In genomic region chrX:14899607-14900006, GRCh38 we compare ENCODE assay signal across 10 cellular contexts. TPM values are rescaled to one million over a fixed set of nuclear protein-coding genes. Genes with fewer than 3 reads are reported as not detected.
A peak's percentile ranks its signal among the peaks of the same experiment; 100 is the strongest.
DNase-seq lines count a peak whose midpoint lies in the region; ATAC-seq and TF ChIP-seq lines count a peak whose summit lies in the region.
"Had no signal": no experiment of that assay in that cellular context is flagged by ENCODE, and none has a peak within 500 bp of the region (broad histone marks: within the 10 kb centered on the region; RNA-seq: fewer than 3 reads in every experiment).

No MANE protein-coding gene starts in this region.

- in situ Hi-C loops in Caki2 (cut with HindIII; ENCODE audit: low pct_unique_long_range_greater_than_20kb, low sequenced_read_pairs): no loop called here

- no peak overlapping the region for H3K4me3 ChIP-seq in foreskin fibroblast (ENCODE audit: low read depth in 1 of 2, low read length in 2 of 2)

- TF ChIP-seq CTCF in foreskin fibroblast (IDR thresholded peaks at IDR 0.05; ENCODE audit: low read depth, low read length): no peak

- DNase-seq in Caki2 (ENCODE audit: low read depth) (peak; percentile 22), NCI-H460 (ENCODE audit: extremely low read depth, low read depth) (peak; percentile 0), foreskin fibroblast (peak; percentile 43 to 59), hippocampal formation (lab: John Stamatoyannopoulos, UW) (no peak), NCI-H748 (lab: John Stamatoyannopoulos, UW; ENCODE audit: unreplicated experiment) (no peak), GF-D8 (lab: John Stamatoyannopoulos, UW) (no peak), NCI-H187 treated with DMSO at 0.1 percent for 48 hours (lab: John Stamatoyannopoulos, UW) (no peak)
- DNase-seq: immature natural killer cell, T-helper 17 cell had no signal

- peak; percentile 70 for ATAC-seq in GM21786 (IDR thresholded peaks at IDR 0.05; ENCODE audit: unreplicated experiment)
- ATAC-seq: T-helper 17 cell had no signal

RNA-seq across cellular contexts. Expression of gene MOSPD2, which starts 26.4 kb away (rescaled TPM):
- 1.2 and 2.8 TPM in 2 replicates for total RNA-seq in Caki2 (2014; rRNA removed; shearing (Covaris generic); ENCODE audit: low replicate concordance)
- total RNA-seq in NCI-H460 (2014; rRNA removed; shearing (Covaris generic)): 22.5 and 26.8 TPM in 2 replicates
- 12.2 and 20.7 TPM in 2 replicates for polyA plus RNA-seq in NCI-H460 (2014; cell fraction: nucleus; rRNA removed)

RNA-seq across cellular contexts. Expression of gene FANCB, which starts 26.7 kb away (rescaled TPM):
- total RNA-seq in Caki2 (2014; rRNA removed; shearing (Covaris generic); ENCODE audit: low replicate concordance): 0.98 and 4.3 TPM in 2 replicates
- total RNA-seq in NCI-H460 (2014; rRNA removed; shearing (Covaris generic)): 6.4 and 8.1 TPM in 2 replicates
- polyA plus RNA-seq in NCI-H460 (2014; cell fraction: nucleus; rRNA removed): 6.5 and 9.3 TPM in 2 replicates

Comparison
In these comparisons a context has a peak if more than half of its experiments do, and no peak if none do; other contexts are left out.
1. DNase-seq: peak in Caki2 (single experiment), NCI-H460 (single experiment) and foreskin fibroblast (2 of 2); none in hippocampal formation (0 of 2), NCI-H748 (single experiment), GF-D8 (single experiment) and NCI-H187 treated with DMSO at 0.1 percent for 48 hours (single experiment).